Comparison of ENCODE assay signal across 12 cellular contexts in the genomic region with DNA sequence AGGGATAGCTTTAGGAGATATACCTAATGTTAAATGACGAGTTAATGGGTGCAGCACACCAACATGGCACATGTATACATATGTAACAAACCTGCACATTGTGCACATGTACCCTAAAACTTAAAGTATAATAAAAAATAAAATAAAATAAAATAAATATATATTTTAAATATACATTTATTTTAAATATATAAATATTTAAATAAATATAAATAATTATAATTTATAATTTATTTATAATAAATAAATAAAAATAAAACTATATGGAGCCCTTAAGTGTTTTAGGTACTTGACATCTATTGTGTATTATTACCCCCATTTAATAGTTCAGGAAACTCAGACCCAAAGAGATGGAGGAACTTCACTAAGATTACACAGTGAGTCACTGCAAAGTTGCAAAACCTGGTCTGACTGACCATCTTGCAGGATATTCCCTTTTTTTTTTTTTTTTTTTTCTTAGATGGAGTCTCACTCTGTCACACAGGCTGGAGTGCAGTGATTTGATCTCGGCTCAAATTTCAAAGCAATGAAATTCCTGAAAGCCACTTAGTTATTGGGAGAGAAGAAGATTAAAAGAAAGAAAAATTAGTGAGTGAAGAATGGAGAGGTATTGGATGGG. TPM values are rescaled to one million over a fixed set of nuclear protein-coding genes. Genes with fewer than 3 reads are reported as not detected.
DNase-seq lines count a peak whose midpoint lies in the region; TF ChIP-seq lines count a peak whose summit lies in the region.
"Had no signal": no experiment of that assay in that cellular context is flagged by ENCODE, and none has a peak within 500 bp of the region (broad histone marks: within the 10 kb centered on the region; RNA-seq: fewer than 3 reads in every experiment).

No MANE protein-coding gene starts in this region.

- peak overlapping the region; percentile 33; the same call in 1 of the 2 replicates for H3K27ac ChIP-seq in PC-9
- H3K27ac ChIP-seq: BLaER1 treated with 17β-estradiol and CSF1 and Interleukin-3, amounts not matched to agents 10 nM and 100 nM; SK-N-MC; thoracic aorta had no signal

- no peaks in the 10 kb centered on the region for H4K20me1 ChIP-seq in PC-9 (ENCODE audit: insufficient read depth)
- H4K20me1 ChIP-seq: BLaER1 treated with 17β-estradiol and CSF1 and Interleukin-3, amounts not matched to agents 10 nM and 100 nM had no signal

- BruUV-seq in PC-9 (replicated peaks; lab: Mats Ljungman, UMichigan), result no TSS peak

- intact Hi-C loops in PC-9 (cut with micrococcal nuclease; ENCODE audit: unreplicated experiment) (loop anchor here (5.0 to 10.0 kb wide), 2 partner anchors 108 to 151 kb away; no protein-coding TSS in a partner anchor), lower leg skin (cut with DNase I; ENCODE audit: low total_unique reads) (no loop called here)

- no peak overlapping the region for H3K4me2 ChIP-seq in PC-9

- H3K9me3 ChIP-seq in PC-9 (ENCODE audit: insufficient read depth, low read depth), result no peaks in the 10 kb centered on the region
- H3K9me3 ChIP-seq: thoracic aorta had no signal

- CTCF ChIA-PET in PC-9 (lab: Charles Lee), result interaction anchor here (0.6 kb wide), 1 partner anchor 152 kb away, joined by 4 read pairs; no protein-coding TSS in a partner anchor

- H3K4me3 ChIP-seq in PC-9 (no peak overlapping the region), lower leg skin (ENCODE audit: low read depth, poor library complexity, severe bottlenecking) (no peak overlapping the region)
- H3K4me3 ChIP-seq: BLaER1 treated with 17β-estradiol and CSF1 and Interleukin-3, amounts not matched to agents 10 nM and 100 nM; SK-N-MC; thoracic aorta had no signal

- TF ChIP-seq CTCF in PC-9 (conservative IDR thresholded peaks at IDR 0.05) (no peak), lower leg skin (IDR thresholded peaks at IDR 0.05) (no peak), GM13977 (IDR thresholded peaks at IDR 0.05; ENCODE audit: extremely low read depth, insufficient read depth, missing control alignments) (no peak)

- POLR2A ChIA-PET in PC-9 (lab: Charles Lee; ENCODE audit: unreplicated experiment), result no interaction called here

- H3K9me2 ChIP-seq in PC-9 (ENCODE audit: insufficient read depth), result no peaks in the 10 kb centered on the region

- DNase-seq in A172 (ENCODE audit: low spot score), result peak; percentile 59
- DNase-seq in GM03348 (ENCODE audit: low spot score), result peak; percentile 78
- peak; percentile 35 to 93 for DNase-seq in PC-9
- peak; percentile 82 for DNase-seq in fibroblast of peridontal ligament (ENCODE audit: extremely low read depth)
- no peak for DNase-seq in lower leg skin (ENCODE audit: low spot score in 2 of 2)
- no peak for DNase-seq in GM13977 (ENCODE audit: low spot score)
- DNase-seq in mesenteric fat pad (ENCODE audit: low spot score), result no peak
- no peak for DNase-seq in NK-92 treated with Interleukin-12 subunit alpha and Interleukin-12 subunit beta, amount 100 ng/mL, for 24 hours (lab: John Stamatoyannopoulos, UW)

- H3K79me2 ChIP-seq in PC-9 (ENCODE audit: low read depth), result no peaks in the 10 kb centered on the region

- H3K4me1 ChIP-seq in PC-9 (replicated peaks; ENCODE audit: insufficient read depth), result peaks cover 5% of the 10 kb centered on the region

- H2AFZ ChIP-seq in PC-9, result no peak overlapping the region

- no peak for TF ChIP-seq POLR2A in lower leg skin (IDR thresholded peaks at IDR 0.05)

- 76 to 81% methylated on average over 2 of the region's 2 CpGs for WGBS in lower leg skin, 2 donors

- peaks cover 5% of the 10 kb centered on the region; the same call in 1 of the 2 replicates for H3F3A ChIP-seq in PC-9 (ENCODE audit: insufficient read depth, low read depth)

- H3K36me3 ChIP-seq in PC-9 (ENCODE audit: low read depth), result no peaks in the 10 kb centered on the region
- H3K36me3 ChIP-seq: BLaER1 treated with 17β-estradiol and CSF1 and Interleukin-3, amounts not matched to agents 10 nM and 100 nM; thoracic aorta had no signal

- no peaks in the 10 kb centered on the region for H3K27me3 ChIP-seq in PC-9 (ENCODE audit: insufficient read depth, low read depth)

- in situ Hi-C loops in GM13977 (cut with MboI; ENCODE audit: low pct_unique_long_range_greater_than_20kb, low sequenced_read_pairs, unreplicated experiment), result no loop called here

RNA-seq across cellular contexts. Expression of a gene that starts 5.8 kb away (rescaled TPM):
- total RNA-seq in A172 (2014; rRNA removed; shearing (Covaris generic)), result not detected in 2 replicates
- total RNA-seq in PC-9 (2021), result not detected in 2 replicates
- not detected for total RNA-seq in lower leg skin
- total RNA-seq in mesenteric fat pad, result not detected
- total RNA-seq: osteocyte, thoracic aorta had no signal

RNA-seq across cellular contexts. Expression of a gene that starts 13.3 kb away (rescaled TPM):
- total RNA-seq in A172 (2014; rRNA removed; shearing (Covaris generic)), result not detected in 2 replicates
- total RNA-seq in PC-9 (2021) (0.11 TPM in 1 of 2 replicates, not detected in the other), lower leg skin (under 1 TPM in 1 of 4 donors, not detected in 3; 0.10 TPM), mesenteric fat pad (not detected)
- total RNA-seq: osteocyte, thoracic aorta had no signal

Comparison
In these comparisons a context has a peak if more than half of its experiments do, and no peak if none do; other contexts are left out.
1. DNase-seq: peak in A172 (single experiment), GM03348 (single experiment), PC-9 (2 of 2) and fibroblast of peridontal ligament (single experiment); none in lower leg skin (0 of 2), GM13977 (single experiment), mesenteric fat pad (single experiment) and NK-92 treated with Interleukin-12 subunit alpha and Interleukin-12 subunit beta, amount 100 ng/mL, for 24 hours (single experiment).